Comparison of ENCODE assay signal across 10 cellular contexts in genomic region chr1:207883104-207883651, GRCh38. TPM values are rescaled to one million over a fixed set of nuclear protein-coding genes. Genes with fewer than 3 reads are reported as not detected.
DNase-seq lines count a peak whose midpoint lies in the region; ATAC-seq and TF ChIP-seq lines count a peak whose summit lies in the region.
"Had no signal": no experiment of that assay in that cellular context is flagged by ENCODE, and none has a peak within 500 bp of the region (broad histone marks: within the 10 kb centered on the region; RNA-seq: fewer than 3 reads in every experiment).

No MANE protein-coding gene starts in this region.

- no peak for TF ChIP-seq POLR2A in esophagus muscularis mucosa (IDR thresholded peaks at IDR 0.05; ENCODE audit: low read depth)

- H3K27me3 ChIP-seq in CD4-positive, alpha-beta memory T cell (ENCODE audit: insufficient read depth, low read length): no peaks in the 10 kb centered on the region
- H3K27me3 ChIP-seq in esophagus muscularis mucosa (no peaks in the 10 kb centered on the region), osteoblast (ENCODE audit: insufficient read depth, low read length) (peaks cover 11% of the 10 kb centered on the region)

- H3K4me3 Mint-ChIP-seq in CD4-positive, alpha-beta memory T cell: peak overlapping the region; percentile 81 to 93 (median 90)

- no peak for TF ChIP-seq CTCF in esophagus muscularis mucosa (IDR thresholded peaks at IDR 0.05)
- TF ChIP-seq CTCF in osteoblast (IDR thresholded peaks at IDR 0.05; ENCODE audit: extremely low read depth, low read depth, low read length): no peak

- H3K27me3 Mint-ChIP-seq in CD4-positive, alpha-beta memory T cell: peaks cover 1 to 7% of the 10 kb centered on the region in 2 donors

- H3K4me1 Mint-ChIP-seq in CD4-positive, alpha-beta memory T cell: peaks cover 25 to 43% (median 35%) of the 10 kb centered on the region in 4 donors

- ATAC-seq in GM19455 (IDR thresholded peaks at IDR 0.05; ENCODE audit: unreplicated experiment) (peak; percentile 69), HG03432 (IDR thresholded peaks at IDR 0.05; ENCODE audit: unreplicated experiment) (peak; percentile 70)

- DNase-seq in CD4-positive, alpha-beta memory T cell: peak in 4 of 5 donors; percentile 37 to 48 (median 45)
- DNase-seq in esophagus muscularis mucosa (ENCODE audit: extremely low spot score) (no peak), osteoblast (ENCODE audit: insufficient read length, low spot score, missing footprints) (no peak), COR-L47 (lab: John Stamatoyannopoulos, UW) (no peak), DMS 273 (lab: John Stamatoyannopoulos, UW; ENCODE audit: unreplicated experiment) (no peak)
- no peak for DNase-seq in stimulated activated CD4-positive, alpha-beta T cell treated with anti-CD3 and anti-CD28 coated beads, Interleukin-1b, Interleukin-23, amount 100 ng/mL, for 48 hours

- peak overlapping the region; percentile 71 for H3K27ac ChIP-seq in CD4-positive, alpha-beta memory T cell (ENCODE audit: low read depth, low read length)
- H3K27ac ChIP-seq in esophagus muscularis mucosa (replicated peaks in 1 of 4) (peak overlapping the region in 3 of 4 donors; percentile 16 to 68 (median 20)), osteoblast (ENCODE audit: low read depth, low read length) (no peak overlapping the region)
- H3K27ac ChIP-seq: epithelial cell of prostate had no signal

- H3K36me3 ChIP-seq in CD4-positive, alpha-beta memory T cell (ENCODE audit: insufficient read depth, low read length): no peaks in the 10 kb centered on the region
- H3K36me3 ChIP-seq in esophagus muscularis mucosa (peaks cover 0 to 30% (median 6%) of the 10 kb centered on the region in 4 donors), osteoblast (ENCODE audit: insufficient read depth, low read length) (no peaks in the 10 kb centered on the region)

- peak overlapping the region; percentile 71 to 98 (median 97) for H3K27ac Mint-ChIP-seq in CD4-positive, alpha-beta memory T cell

- POLR2A ChIA-PET in CD4-positive, alpha-beta memory T cell (lab: Charles Lee; ENCODE audit: partially characterized antibody): interaction anchor here (1.4 to 8.6 kb wide), 6 partner anchors 12 to 80 kb away, joined by 3 to 157 read pairs (median 26); no protein-coding TSS in a partner anchor

- no peak overlapping the region for H2AFZ ChIP-seq in osteoblast (ENCODE audit: low read length)

- H3K9me3 Mint-ChIP-seq in CD4-positive, alpha-beta memory T cell: peaks cover 0 to 2% (median 0%) of the 10 kb centered on the region in 8 donors

- no peaks in the 10 kb centered on the region for H3K79me2 ChIP-seq in osteoblast (ENCODE audit: insufficient read depth, low read length)

- no peaks in the 10 kb centered on the region for H4K20me1 ChIP-seq in osteoblast (ENCODE audit: insufficient read depth, low read length)

- 58% methylated on average over 5 of the region's 5 CpGs for WGBS in esophagus muscularis mucosa

- CTCF ChIA-PET in CD4-positive, alpha-beta memory T cell (lab: Charles Lee; ENCODE audit: partially characterized antibody): interaction anchor here (1.2 to 9.7 kb wide), 11 partner anchors 8 to 362 kb away, joined by 3 to 402 read pairs (median 27); no protein-coding TSS in a partner anchor

- H3K36me3 Mint-ChIP-seq in CD4-positive, alpha-beta memory T cell: no peaks in the 10 kb centered on the region

- no peak overlapping the region for H3K4me2 ChIP-seq in osteoblast (ENCODE audit: insufficient read depth, low read length)

- no peaks in the 10 kb centered on the region for H3K9me3 ChIP-seq in CD4-positive, alpha-beta memory T cell (ENCODE audit: control insufficient read depth in 1 of 2, low read length in 2 of 2)
- H3K9me3 ChIP-seq in esophagus muscularis mucosa (no peaks in the 10 kb centered on the region), osteoblast (ENCODE audit: low read depth, low read length) (no peaks in the 10 kb centered on the region)

- H3K4me1 ChIP-seq in CD4-positive, alpha-beta memory T cell (ENCODE audit: insufficient read depth, low read length): peaks cover 32% of the 10 kb centered on the region
- H3K4me1 ChIP-seq in esophagus muscularis mucosa: peaks cover 42 to 55% (median 47%) of the 10 kb centered on the region in 4 donors
- peaks cover 6% of the 10 kb centered on the region for H3K4me1 ChIP-seq in osteoblast (ENCODE audit: insufficient read depth, low read length)

- TF ChIP-seq EP300 in esophagus muscularis mucosa (IDR thresholded peaks at IDR 0.05): no peak

- intact Hi-C loops in CD4-positive, alpha-beta memory T cell (cut with micrococcal nuclease): loop anchor here (1.0 to 2.0 kb wide), 3 partner anchors 10 to 57 kb away; no protein-coding TSS in a partner anchor
- intact Hi-C loops in esophagus muscularis mucosa (cut with DNase I): no loop called here

- peak overlapping the region; percentile 32 to 41 for H3K4me3 ChIP-seq in CD4-positive, alpha-beta memory T cell (ENCODE audit: low read length in 2 of 2)
- H3K4me3 ChIP-seq in esophagus muscularis mucosa (peak overlapping the region in 1 of 4 donors; percentile 2), osteoblast (ENCODE audit: insufficient read depth, low read length) (no peak overlapping the region)

RNA-seq across cellular contexts. Expression of gene CD34, which starts 27.7 kb away (rescaled TPM):
- under 1 TPM in 1 of 2 experiments, not detected in 1; 0.03 TPM for total RNA-seq in CD4-positive, alpha-beta memory T cell
- not detected for polyA plus RNA-seq in CD4-positive, alpha-beta memory T cell
- total RNA-seq in esophagus muscularis mucosa (100 to 1,000 TPM in 2 of 4 donors, 10 to 100 TPM in 2; 70.2 to 136 (median 93.3) TPM), osteoblast (under 0.01 and 0.36 TPM in 2 replicates)
- total RNA-seq: G401 had no signal

Comparison
In these comparisons a context has a peak if more than half of its experiments do, and no peak if none do; other contexts are left out.
1. DNase-seq: peak in CD4-positive, alpha-beta memory T cell (4 of 5); none in esophagus muscularis mucosa (single experiment), osteoblast (single experiment), stimulated activated CD4-positive, alpha-beta T cell treated with anti-CD3 and anti-CD28 coated beads, Interleukin-1b, Interleukin-23, amount 100 ng/mL, for 48 hours (single experiment), COR-L47 (single experiment) and DMS 273 (single experiment).
2. RNA of gene CD34, which starts 27.7 kb away (total RNA-seq): 70.2 to 136 TPM in esophagus muscularis mucosa; under 0.01 to 0.36 TPM in osteoblast and 0.03 TPM in CD4-positive, alpha-beta memory T cell; every median in the first group is over 10 times any median in the second.